Comparison of ENCODE assay signal across 27 cellular contexts in genomic region chr13:62388515-62388914, GRCh38.
"Had no signal": no experiment of that assay in that cellular context is flagged by ENCODE, and none has a peak within 500 bp of the region (broad histone marks: within the 10 kb centered on the region; RNA-seq: fewer than 3 reads in every experiment).

No MANE protein-coding gene starts in this region.

- H3K4me3 ChIP-seq: hepatocyte, left ventricle myocardium inferior, mucosa of descending colon, ovary, prostate gland, skin epidermis, spleen, testis, thyroid gland, transverse colon, upper lobe of left lung, vagina had no signal

- H3K27me3 Mint-ChIP-seq: memory B cell; naive thymus-derived CD4-positive, alpha-beta T cell; natural killer cell treated with Interleukin-12 subunit alpha and Interleukin-12 subunit beta and Interleukin-15 and Interleukin-18, amount 100 ng/mL, for 72 hours; stimulated activated memory B cell treated with anti-CD40 and anti-IgM and Interleukin-4, amounts not matched to agents 10 μg/mL and 1 μg/mL and 100 μg/mL, for 72 hours; stimulated activated naive CD8-positive, alpha-beta T cell treated with anti-CD3 and anti-CD28 coated beads, Interleukin-15, amount 100 ng/mL, for 72 hours had no signal

- H3K36me3 ChIP-seq: left ventricle myocardium inferior, ovary, prostate gland, spleen, thyroid gland, transverse colon, upper lobe of left lung, vagina had no signal

- H3K27me3 ChIP-seq: hepatocyte, ovary, spleen, testis, thyroid gland, transverse colon, upper lobe of left lung, vagina had no signal

- H3K36me3 Mint-ChIP-seq: memory B cell; naive thymus-derived CD4-positive, alpha-beta T cell; natural killer cell treated with Interleukin-12 subunit alpha and Interleukin-12 subunit beta and Interleukin-15 and Interleukin-18, amount 100 ng/mL, for 72 hours; stimulated activated memory B cell treated with anti-CD40 and anti-IgM and Interleukin-4, amounts not matched to agents 10 μg/mL and 1 μg/mL and 100 μg/mL, for 72 hours had no signal

- H3K9me3 Mint-ChIP-seq: stimulated activated memory B cell treated with anti-CD40 and anti-IgM and Interleukin-4, amounts not matched to agents 10 μg/mL and 1 μg/mL and 100 μg/mL, for 72 hours had no signal

- H3K4me1 Mint-ChIP-seq: memory B cell; naive thymus-derived CD4-positive, alpha-beta T cell; stimulated activated memory B cell treated with anti-CD40 and anti-IgM and Interleukin-4, amounts not matched to agents 10 μg/mL and 1 μg/mL and 100 μg/mL, for 72 hours; stimulated activated naive CD8-positive, alpha-beta T cell treated with anti-CD3 and anti-CD28 coated beads, Interleukin-15, amount 100 ng/mL, for 72 hours had no signal

- H3K27ac Mint-ChIP-seq: memory B cell; naive thymus-derived CD4-positive, alpha-beta T cell; natural killer cell treated with Interleukin-12 subunit alpha and Interleukin-12 subunit beta and Interleukin-15 and Interleukin-18, amount 100 ng/mL, for 72 hours; stimulated activated memory B cell treated with anti-CD40 and anti-IgM and Interleukin-4, amounts not matched to agents 10 μg/mL and 1 μg/mL and 100 μg/mL, for 72 hours; stimulated activated naive CD8-positive, alpha-beta T cell treated with anti-CD3 and anti-CD28 coated beads, Interleukin-15, amount 100 ng/mL, for 72 hours had no signal

- H3K4me3 Mint-ChIP-seq: memory B cell; naive thymus-derived CD4-positive, alpha-beta T cell; natural killer cell treated with Interleukin-12 subunit alpha and Interleukin-12 subunit beta and Interleukin-15 and Interleukin-18, amount 100 ng/mL, for 72 hours; stimulated activated memory B cell treated with anti-CD40 and anti-IgM and Interleukin-4, amounts not matched to agents 10 μg/mL and 1 μg/mL and 100 μg/mL, for 72 hours; stimulated activated naive CD8-positive, alpha-beta T cell treated with anti-CD3 and anti-CD28 coated beads, Interleukin-15, amount 100 ng/mL, for 72 hours had no signal

- H2AFZ ChIP-seq: hepatocyte had no signal

- ATAC-seq: mucosa of descending colon; naive thymus-derived CD4-positive, alpha-beta T cell; natural killer cell treated with Interleukin-12 subunit alpha and Interleukin-12 subunit beta and Interleukin-15 and Interleukin-18, amount 100 ng/mL, for 72 hours; right cardiac atrium; sciatic nerve; stimulated activated memory B cell treated with anti-CD40 and anti-IgM and Interleukin-4, amounts not matched to agents 10 μg/mL and 1 μg/mL and 100 μg/mL, for 72 hours; stimulated activated naive CD8-positive, alpha-beta T cell treated with anti-CD3 and anti-CD28 coated beads, Interleukin-15, amount 100 ng/mL, for 72 hours had no signal

- DNase-seq: islet precursor cell; left ventricle myocardium inferior; mucosa of descending colon; naive thymus-derived CD4-positive, alpha-beta T cell; ovary; posterior cingulate gyrus; retina; right cardiac atrium; spleen; stimulated activated CD4-positive, alpha-beta T cell treated with anti-CD3 and anti-CD28 coated beads, Interleukin-2, amount 100 ng/mL, for 48 hours; stimulated activated CD4-positive, alpha-beta T cell treated with anti-CD3 and anti-CD28 coated beads, Interleukin-4, amount 100 ng/mL, for 4 hours; stimulated activated CD8-positive, alpha-beta memory T cell treated with anti-CD3 and anti-CD28 coated beads, Interleukin-4, amount 100 ng/mL, for 48 hours; stimulated activated naive CD4-positive, alpha-beta T cell treated with Interleukin-2 at 50 U/mL for 16 hours; stimulated activated naive CD8-positive, alpha-beta T cell treated with anti-CD3 and anti-CD28 coated beads, Interleukin-15, amount 100 ng/mL, for 72 hours; substantia nigra; testis; thyroid gland; transverse colon; upper lobe of left lung had no signal

- H3K79me2 ChIP-seq: hepatocyte had no signal

- H3K4me1 ChIP-seq: left ventricle myocardium inferior, prostate gland, spleen, testis, thyroid gland, transverse colon, upper lobe of left lung, vagina had no signal

- H3K9me3 ChIP-seq: left ventricle myocardium inferior, ovary, prostate gland, spleen, testis, thyroid gland, transverse colon, upper lobe of left lung, vagina had no signal

- H3K27ac ChIP-seq: hepatocyte, left ventricle myocardium inferior, ovary, prostate gland, skin epidermis, spleen, testis, thyroid gland, transverse colon, upper lobe of left lung, vagina had no signal
